Comparison of ENCODE assay signal across 11 cellular contexts in the genomic region with DNA sequence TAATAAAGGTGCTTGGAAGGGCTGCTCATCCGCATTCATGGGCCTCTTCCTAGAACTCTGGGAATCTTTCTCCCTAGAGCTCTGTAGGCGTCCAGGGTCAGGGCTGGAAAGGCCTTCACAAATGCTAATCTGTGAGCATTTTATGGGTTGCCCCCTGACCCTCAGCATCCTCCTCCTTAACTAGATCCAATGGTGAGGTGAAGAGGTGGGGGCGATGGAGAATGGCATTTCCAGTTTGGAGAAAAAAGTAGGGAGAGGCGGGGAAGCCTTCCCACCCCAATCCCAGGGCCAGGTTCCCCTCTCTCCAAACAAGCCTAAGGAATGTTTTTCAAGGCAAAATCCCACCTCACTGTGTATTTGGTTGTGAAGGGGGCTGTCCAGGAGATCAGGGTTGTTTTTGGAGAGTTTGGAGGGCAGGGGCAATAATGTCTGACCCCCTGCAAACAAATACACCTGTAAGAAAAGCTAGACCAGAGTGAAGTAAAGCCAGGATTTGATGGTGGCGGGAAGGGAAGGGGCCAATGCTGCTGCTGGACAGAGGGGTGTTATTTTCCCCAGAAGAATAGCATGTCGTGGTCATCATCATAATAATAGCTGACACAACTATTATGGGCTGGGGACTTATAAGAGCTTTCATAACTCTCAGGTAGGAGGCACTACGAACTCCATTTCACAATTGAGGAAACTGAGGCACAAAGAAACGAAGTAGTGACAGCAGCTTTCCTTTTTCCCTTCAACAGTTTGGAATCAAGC. TPM values are rescaled to one million over a fixed set of nuclear protein-coding genes. Genes with fewer than 3 reads are reported as not detected.
DNase-seq lines count a peak whose midpoint lies in the region; ATAC-seq and TF ChIP-seq lines count a peak whose summit lies in the region.
"Had no signal": no experiment of that assay in that cellular context is flagged by ENCODE, and none has a peak within 500 bp of the region (broad histone marks: within the 10 kb centered on the region; RNA-seq: fewer than 3 reads in every experiment).

No MANE protein-coding gene starts in this region.

- H3K36me3 Mint-ChIP-seq in mesothelial cell of epicardium = peaks cover 3% of the 10 kb centered on the region

- H3K4me3 ChIP-seq in left ventricle myocardium inferior (peak overlapping the region; percentile 73), dorsolateral prefrontal cortex (peak overlapping the region in 49 of 59 donors; percentile 50 to 90 (median 74)), thoracic aorta (peak overlapping the region; percentile 72)

- H3K27ac ChIP-seq in left ventricle myocardium inferior (replicated peaks) (no peak overlapping the region), dorsolateral prefrontal cortex (peak overlapping the region in 10 of 59 donors; percentile 10 to 92 (median 86)), thoracic aorta (no peak overlapping the region)
- H3K27ac ChIP-seq: spleen had no signal

- peak overlapping the region; percentile 45 for H3K27ac Mint-ChIP-seq in mesothelial cell of epicardium
- H3K27ac Mint-ChIP-seq: effector memory CD8-positive, alpha-beta T cell had no signal

- no peaks in the 10 kb centered on the region for H3K27me3 Mint-ChIP-seq in mesothelial cell of epicardium (ENCODE audit: low read depth)

- intact Hi-C loops in left ventricle myocardium inferior (cut with micrococcal nuclease) = loop anchor here (5.0 to 10.0 kb wide), 2 partner anchors 304 to 343 kb away; no protein-coding TSS in a partner anchor
- intact Hi-C loops in Right ventricle myocardium inferior (cut with DNase I) = loop anchor here (2.0 to 5.0 kb wide), 2 partner anchors 568 to 670 kb away; no protein-coding TSS in a partner anchor
- intact Hi-C loops in dorsolateral prefrontal cortex (cut with DNase I) = loop anchor here (1.0 to 5.0 kb wide), 8 partner anchors 137 to 570 kb away; no protein-coding TSS in a partner anchor

- H3K4me1 ChIP-seq in left ventricle myocardium inferior (peaks cover 46% of the 10 kb centered on the region), thoracic aorta (ENCODE audit: control insufficient read depth in 1 of 2, low read depth in 2 of 2) (peaks cover 14 to 30% of the 10 kb centered on the region in 2 donors)

- H3K27me3 ChIP-seq in left ventricle myocardium inferior (ENCODE audit: low read depth) = peaks cover 57% of the 10 kb centered on the region
- peaks cover 0 to 11% (median 0%) of the 10 kb centered on the region in 45 donors for H3K27me3 ChIP-seq in dorsolateral prefrontal cortex
- H3K27me3 ChIP-seq in thoracic aorta (replicated peaks; ENCODE audit: insufficient read depth) = peaks cover 7% of the 10 kb centered on the region

- H3K36me3 ChIP-seq in left ventricle myocardium inferior = no peaks in the 10 kb centered on the region
- H3K36me3 ChIP-seq in thoracic aorta = no peaks in the 10 kb centered on the region
- H3K36me3 ChIP-seq: spleen had no signal

- H3K4me3 Mint-ChIP-seq in mesothelial cell of epicardium = peak overlapping the region; percentile 95

- H3K9me3 Mint-ChIP-seq in mesothelial cell of epicardium = no peaks in the 10 kb centered on the region
- H3K9me3 Mint-ChIP-seq: effector memory CD8-positive, alpha-beta T cell had no signal

- TF ChIP-seq CTCF in left ventricle myocardium inferior (IDR thresholded peaks at IDR 0.05; ENCODE audit: borderline replicate concordance) = no peak
- TF ChIP-seq CTCF in dorsolateral prefrontal cortex (IDR thresholded peaks at IDR 0.05 in 54 of 56, conservative IDR thresholded peaks at IDR 0.05 in 2 of 56; ENCODE audit: low read depth in 1 of 56, partially characterized antibody in 56 of 56) = no peak
- TF ChIP-seq CTCF in mesothelial cell of epicardium (IDR thresholded peaks at IDR 0.05; ENCODE audit: unreplicated experiment) = no peak
- no peak for TF ChIP-seq CTCF in thoracic aorta (IDR thresholded peaks at IDR 0.05)

- ATAC-seq in Right ventricle myocardium inferior (no peak), thoracic aorta (ENCODE audit: insufficient number of reproducible peaks, low FRiP score, low read depth) (no peak)
- ATAC-seq: effector memory CD8-positive, alpha-beta T cell had no signal

- DNase-seq in left ventricle myocardium inferior (no peak), Right ventricle myocardium inferior (ENCODE audit: missing footprints) (no peak), dorsolateral prefrontal cortex (no peak), mesothelial cell of epicardium (ENCODE audit: low spot score in 2 of 2, unreplicated experiment in 2 of 2) (no peak), thoracic aorta (ENCODE audit: low spot score) (no peak), nucleus accumbens (lab: John Stamatoyannopoulos, UW) (no peak), T-helper 2 cell (no peak), NOMO-1 (lab: John Stamatoyannopoulos, UW; ENCODE audit: unreplicated experiment in 2 of 2) (no peak)
- DNase-seq: effector memory CD8-positive, alpha-beta T cell had no signal

- peaks cover 26% of the 10 kb centered on the region for H3K4me1 Mint-ChIP-seq in mesothelial cell of epicardium

- H3K9me3 ChIP-seq in left ventricle myocardium inferior (replicated peaks) (no peaks in the 10 kb centered on the region), thoracic aorta (no peaks in the 10 kb centered on the region)
- H3K9me3 ChIP-seq: spleen had no signal

RNA-seq across cellular contexts. Expression of gene MYCN, which starts 1.4 kb away (rescaled TPM):
- total RNA-seq in left ventricle myocardium inferior (0.38 TPM), Right ventricle myocardium inferior (0.54 TPM), dorsolateral prefrontal cortex (10 to 100 TPM in 3 of 120 experiments, 1 to 10 TPM in 117; 1.4 to 20.5 (median 5.9) TPM), mesothelial cell of epicardium (69.1 to 79.4 TPM (median 72.5 TPM) in 3 replicates), thoracic aorta (under 1 TPM; 0.21 to 0.81 TPM)
- total RNA-seq: MCF 10A had no signal
